ENCODE assay signal across 16 cellular contexts in the genomic region with DNA sequence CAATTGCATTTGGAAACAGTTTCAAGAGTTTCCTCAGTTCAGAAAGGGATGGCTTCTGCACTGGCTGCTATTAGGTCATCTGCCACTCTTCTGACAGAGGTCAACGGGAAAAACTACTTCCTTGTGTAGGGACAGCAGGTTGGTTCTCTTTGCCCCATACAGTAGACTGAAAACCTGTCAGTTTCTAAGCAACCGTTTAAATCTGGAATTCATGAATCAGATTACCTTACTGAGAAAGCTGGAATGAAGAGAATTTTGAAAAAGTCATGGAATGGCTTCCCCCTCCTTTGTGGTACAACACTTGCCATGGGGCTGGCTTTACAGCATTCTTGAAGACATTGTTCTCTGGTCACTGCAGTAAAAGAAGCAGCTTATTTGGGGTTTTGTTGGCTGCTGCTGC.
"Had no signal": no experiment of that assay in that cellular context is flagged by ENCODE, and none has a peak within 500 bp of the region (broad histone marks: within the 10 kb centered on the region; RNA-seq: fewer than 3 reads in every experiment).

No MANE protein-coding gene starts in this region.

- H3K9me3 ChIP-seq: colonic mucosa, esophagus squamous epithelium, mucosa of descending colon, right lobe of liver, testis, tibial nerve had no signal

- ATAC-seq: foreskin keratinocyte; left colon; mucosa of descending colon; naive thymus-derived CD8-positive, alpha-beta T cell; stimulated activated naive B cell treated with anti-CD40 and anti-IgM and Interleukin-4, amounts not matched to agents 10 μg/mL and 1 μg/mL and 100 μg/mL, for 72 hours; stimulated activated naive CD8-positive, alpha-beta T cell treated with anti-CD3 and anti-CD28 coated beads, Interleukin-15, amount 100 ng/mL, for 72 hours had no signal

- DNase-seq: colonic mucosa; dermis blood vessel endothelial cell; esophagus squamous epithelium; immature natural killer cell; kidney; left colon; mucosa of descending colon; naive thymus-derived CD8-positive, alpha-beta T cell; right lobe of liver; stimulated activated CD4-positive, alpha-beta T cell treated with anti-CD3 and anti-CD28 coated beads, Interleukin-2, amount 100 ng/mL, for 24 hours; stimulated activated CD4-positive, alpha-beta T cell treated with anti-CD3 and anti-CD28 coated beads, Interleukin-4, amount 100 ng/mL, for 4 hours; stimulated activated naive B cell treated with anti-CD40 and anti-IgM and Interleukin-4, amounts not matched to agents 10 μg/mL and 1 μg/mL and 100 μg/mL, for 72 hours; stimulated activated naive CD8-positive, alpha-beta T cell treated with anti-CD3 and anti-CD28 coated beads, Interleukin-15, amount 100 ng/mL, for 72 hours; testis had no signal

- H3K36me3 ChIP-seq: colonic mucosa, esophagus squamous epithelium, right lobe of liver, tibial nerve had no signal

- H3K27ac ChIP-seq: colonic mucosa, esophagus squamous epithelium, foreskin keratinocyte, right lobe of liver, testis, tibial nerve had no signal

- H3K4me3 ChIP-seq: colonic mucosa, esophagus squamous epithelium, mucosa of descending colon, right lobe of liver, testis, tibial nerve had no signal

- H3K27me3 ChIP-seq: colonic mucosa, esophagus squamous epithelium, foreskin keratinocyte, right lobe of liver, testis had no signal

- H3K4me1 ChIP-seq: colonic mucosa, esophagus squamous epithelium, foreskin keratinocyte, right lobe of liver, testis, tibial nerve had no signal
